In genomic region chr10:48568131-48568530, GRCh38 we compare ENCODE assay signal across 20 cellular contexts.
"Had no signal": no experiment of that assay in that cellular context is flagged by ENCODE, and none has a peak within 500 bp of the region (broad histone marks: within the 10 kb centered on the region; RNA-seq: fewer than 3 reads in every experiment).

No MANE protein-coding gene starts in this region.

- H3K27me3 ChIP-seq: MG63 had no signal

- H3K27ac ChIP-seq: RWPE1 had no signal

- H3K4me3 ChIP-seq: MG63 had no signal

- H3K9ac ChIP-seq: SK-N-SH had no signal

- H3K9me3 ChIP-seq: MG63, SK-N-SH had no signal

- DNase-seq: Karpas-422, KG1, MG63, NCI-H1092, NCI-H1105 treated with DMSO at 0.1 percent for 48 hours, NCI-H1417 treated with DMSO at 0.1 percent for 48 hours, NCI-H146, NCI-H1694 treated with DMSO at 0.1 percent for 48 hours, NCI-H1930, NCI-H2081, NCI-H2107, NCI-H2227 treated with DMSO at 0.1 percent for 48 hours, NCI-H524, NCI-H69, NCI-H774, PC-3, SHP77, SK-N-SH, SW 1271 had no signal
